ENCODE assay signal across 8 cellular contexts in the genomic region with DNA sequence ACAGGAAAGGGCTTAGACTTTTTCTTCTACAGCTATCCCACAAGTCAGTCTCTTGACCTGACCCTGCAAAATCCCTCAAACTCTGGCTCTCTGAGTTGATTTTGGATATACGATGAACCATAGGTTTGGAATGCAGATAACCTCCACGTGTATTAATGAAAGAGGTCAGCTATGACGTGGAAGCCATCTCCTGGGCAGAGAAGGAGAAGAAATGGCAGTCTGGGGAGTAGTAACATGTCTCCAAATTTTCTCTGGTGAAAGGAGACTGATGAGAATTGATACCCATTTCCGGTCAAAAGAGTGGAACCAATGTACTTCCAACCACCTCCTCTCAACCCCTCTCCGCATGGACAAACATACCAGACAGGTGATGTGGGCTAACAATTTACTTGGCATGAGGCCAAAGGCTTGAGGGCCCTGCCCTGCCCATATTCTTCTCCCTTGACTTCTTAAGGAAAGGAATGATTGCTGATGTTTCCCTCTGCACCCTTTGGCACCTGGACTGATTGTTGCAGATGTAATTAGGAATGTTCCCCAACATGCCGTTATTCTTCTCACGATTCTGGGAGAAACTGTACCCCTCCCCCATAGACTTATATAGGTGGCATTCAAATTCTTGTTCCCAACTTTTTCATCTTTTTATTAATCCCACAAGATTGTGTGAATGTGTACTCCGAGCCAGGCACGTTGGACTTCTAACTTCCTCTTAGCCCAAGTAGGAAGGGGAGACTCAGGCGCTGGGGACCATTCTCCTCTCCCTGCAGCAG. TPM values are rescaled to one million over a fixed set of nuclear protein-coding genes. Genes with fewer than 3 reads are reported as not detected.
DNase-seq lines count a peak whose midpoint lies in the region; FAIRE-seq and TF ChIP-seq lines count a peak whose summit lies in the region.

No MANE protein-coding gene starts in this region.

- dilution Hi-C loops in keratinocyte (cut with MboI; ENCODE audit: extremely low pct_ligation_motif_present, low sequenced_read_pairs): no loop called here

- no peaks in the 10 kb centered on the region for H3K9me3 Mint-ChIP-seq in T-helper 2 cell treated with Interferon-gamma antibody and Interleukin-4, amounts not matched to agents 5 μg/mL and 100 μg/mL, for 36 hours
- H3K9me3 Mint-ChIP-seq in activated naive CD8-positive, alpha-beta T cell treated with anti-CD3 and anti-CD28 coated beads for 36 hours: no peaks in the 10 kb centered on the region
- H3K9me3 Mint-ChIP-seq in type B pancreatic cell: no peaks in the 10 kb centered on the region

- H3K27ac ChIP-seq in keratinocyte (ENCODE audit: control insufficient read depth, insufficient read depth, low read length): peak overlapping the region; percentile 88

- no peaks in the 10 kb centered on the region for H3K9me1 ChIP-seq in keratinocyte (ENCODE audit: control insufficient read depth, extremely low read depth, insufficient read depth, low read length)

- H3K36me3 Mint-ChIP-seq in T-helper 2 cell treated with Interferon-gamma antibody and Interleukin-4, amounts not matched to agents 5 μg/mL and 100 μg/mL, for 36 hours (ENCODE audit: low read depth): no peaks in the 10 kb centered on the region
- no peaks in the 10 kb centered on the region for H3K36me3 Mint-ChIP-seq in activated naive CD8-positive, alpha-beta T cell treated with anti-CD3 and anti-CD28 coated beads for 36 hours
- H3K36me3 Mint-ChIP-seq in type B pancreatic cell: peaks cover 10% of the 10 kb centered on the region

- no peaks in the 10 kb centered on the region for H3K36me3 ChIP-seq in keratinocyte (ENCODE audit: control insufficient read depth in 2 of 2, extremely low read depth in 1 of 2, insufficient read depth in 2 of 2, low read length in 2 of 2)

- peak overlapping the region; percentile 76 for H3K4me3 Mint-ChIP-seq in T-helper 2 cell treated with Interferon-gamma antibody and Interleukin-4, amounts not matched to agents 5 μg/mL and 100 μg/mL, for 36 hours
- H3K4me3 Mint-ChIP-seq in activated naive CD8-positive, alpha-beta T cell treated with anti-CD3 and anti-CD28 coated beads for 36 hours: peak overlapping the region; percentile 70
- peak overlapping the region; percentile 99 for H3K4me3 Mint-ChIP-seq in type B pancreatic cell

- peak overlapping the region; percentile 93 for H3K9ac ChIP-seq in keratinocyte (ENCODE audit: control insufficient read depth, extremely low read depth, insufficient read depth, low read length)

- TF ChIP-seq CTCF in keratinocyte (optimal IDR thresholded peaks at IDR 0.05 in 1 of 3, IDR thresholded peaks at IDR 0.05 in 1 of 3, conservative IDR thresholded peaks at IDR 0.05 in 1 of 3; ENCODE audit: extremely low read depth in 1 of 3, insufficient read depth in 2 of 3, low read length in 3 of 3) (no peak), type B pancreatic cell (conservative IDR thresholded peaks at IDR 0.05) (no peak)

- peak; percentile 92 for FAIRE-seq in keratinocyte (lab: Jason Lieb, UNC)

- H3K4me3 ChIP-seq in keratinocyte (ENCODE audit: control insufficient read depth in 2 of 3, extremely low read depth in 1 of 3, insufficient read depth in 2 of 3, low read depth in 1 of 3, low read length in 3 of 3): peak overlapping the region; percentile 62 to 81 (median 80)

- H3K79me2 ChIP-seq in keratinocyte (ENCODE audit: control insufficient read depth, insufficient read depth, low read length): peaks cover 40% of the 10 kb centered on the region

- peaks cover 30% of the 10 kb centered on the region for H3K27me3 ChIP-seq in keratinocyte (ENCODE audit: control insufficient read depth, extremely low read depth, insufficient read depth, low read length)

- H3K4me1 ChIP-seq in keratinocyte (ENCODE audit: control insufficient read depth, extremely low read depth, insufficient read depth, low read length): peaks cover 20% of the 10 kb centered on the region

- peaks cover 27% of the 10 kb centered on the region for H3K27me3 Mint-ChIP-seq in T-helper 2 cell treated with Interferon-gamma antibody and Interleukin-4, amounts not matched to agents 5 μg/mL and 100 μg/mL, for 36 hours (ENCODE audit: low read depth)
- H3K27me3 Mint-ChIP-seq in activated naive CD8-positive, alpha-beta T cell treated with anti-CD3 and anti-CD28 coated beads for 36 hours: peaks cover 37% of the 10 kb centered on the region
- no peaks in the 10 kb centered on the region for H3K27me3 Mint-ChIP-seq in type B pancreatic cell

- peak overlapping the region; percentile 76 for H3K4me2 ChIP-seq in keratinocyte (ENCODE audit: control insufficient read depth, extremely low read depth, insufficient read depth, low read depth, low read length)

- H3K4me1 Mint-ChIP-seq in T-helper 2 cell treated with Interferon-gamma antibody and Interleukin-4, amounts not matched to agents 5 μg/mL and 100 μg/mL, for 36 hours (ENCODE audit: low read depth): no peaks in the 10 kb centered on the region
- H3K4me1 Mint-ChIP-seq in activated naive CD8-positive, alpha-beta T cell treated with anti-CD3 and anti-CD28 coated beads for 36 hours: no peaks in the 10 kb centered on the region
- peaks cover 45% of the 10 kb centered on the region for H3K4me1 Mint-ChIP-seq in type B pancreatic cell (ENCODE audit: unreplicated experiment)

- no peak overlapping the region for H2AFZ ChIP-seq in keratinocyte (ENCODE audit: control insufficient read depth, low read length)

- no peaks in the 10 kb centered on the region for H4K20me1 ChIP-seq in keratinocyte (ENCODE audit: control insufficient read depth, extremely low read depth, insufficient read depth, low read length)

- H3K27ac Mint-ChIP-seq in T-helper 2 cell treated with Interferon-gamma antibody and Interleukin-4, amounts not matched to agents 5 μg/mL and 100 μg/mL, for 36 hours: no peak overlapping the region
- H3K27ac Mint-ChIP-seq in activated naive CD8-positive, alpha-beta T cell treated with anti-CD3 and anti-CD28 coated beads for 36 hours: no peak overlapping the region
- H3K27ac Mint-ChIP-seq in type B pancreatic cell: peak overlapping the region; percentile 99

- no peaks in the 10 kb centered on the region for H3K9me3 ChIP-seq in keratinocyte (ENCODE audit: control insufficient read depth, low read depth, low read length)

- DNase-seq in T-helper 2 cell treated with Interferon-gamma antibody and Interleukin-4, amounts not matched to agents 5 μg/mL and 100 μg/mL, for 36 hours (ENCODE audit: low spot score): no peak
- DNase-seq in T-helper 2 cell (no peak), keratinocyte (ENCODE audit: low read depth, low spot score) (peak; percentile 65), type B pancreatic cell (ENCODE audit: extremely low spot score, unreplicated experiment) (no peak), NK-92 (lab: John Stamatoyannopoulos, UW; ENCODE audit: unreplicated experiment) (no peak), OCI-M1 (lab: John Stamatoyannopoulos, UW) (no peak)
- DNase-seq in activated naive CD8-positive, alpha-beta T cell treated with anti-CD3 and anti-CD28 coated beads for 36 hours: no peak
- no peak for DNase-seq in stimulated activated naive CD4-positive, alpha-beta T cell treated with Interleukin-2 at 50 U/mL for 16 hours (lab: John Stamatoyannopoulos, UW)

RNA-seq across cellular contexts. Expression of a gene that starts 0.6 kb away (rescaled TPM):
- 1 to 10 TPM; 1.6 to 2.6 TPM for total RNA-seq in activated naive CD8-positive, alpha-beta T cell treated with anti-CD3 and anti-CD28 coated beads for 36 hours
- 278 to 457 TPM (median 317 TPM) in 3 replicates for polyA plus RNA-seq in keratinocyte
- polyA plus RNA-seq in keratinocyte (2011; ENCODE audit: low read depth): 370 TPM
- polyA plus RNA-seq in keratinocyte (2011; cell fraction: cytosol; rRNA removed): 248 and 484 TPM in 2 replicates
- polyA plus RNA-seq in keratinocyte (2011; cell fraction: nucleus; rRNA removed): 341 and 411 TPM in 2 replicates
- polyA plus RNA-seq in keratinocyte (2012; ENCODE audit: low replicate concordance): 267 and 275 TPM in 2 replicates
- 65.0 to 439 TPM (median 288 TPM) in 3 replicates for polyA minus RNA-seq in keratinocyte
- polyA minus RNA-seq in keratinocyte (2011; cell fraction: cytosol; rRNA and poly(A)+ RNA removed): 206 TPM
- 210 and 409 TPM in 2 replicates for polyA minus RNA-seq in keratinocyte (2011; cell fraction: nucleus; rRNA and poly(A)+ RNA removed)
- 197 and 481 TPM in 2 replicates for total RNA-seq in type B pancreatic cell (ENCODE audit: low replicate concordance)

Comparison
In these comparisons a context has a peak if more than half of its experiments do, and no peak if none do; other contexts are left out.
1. RNA of a gene that starts 0.6 kb away (total RNA-seq): 197 to 481 TPM in type B pancreatic cell; 1.6 to 2.6 TPM in activated naive CD8-positive, alpha-beta T cell treated with anti-CD3 and anti-CD28 coated beads for 36 hours; every median in the first group is over 10 times any median in the second.
2. Peak in every context shown above with its lines, with median percentiles within 50 percentile points of each other: H3K4me3 Mint-ChIP-seq.